In the genomic region with DNA sequence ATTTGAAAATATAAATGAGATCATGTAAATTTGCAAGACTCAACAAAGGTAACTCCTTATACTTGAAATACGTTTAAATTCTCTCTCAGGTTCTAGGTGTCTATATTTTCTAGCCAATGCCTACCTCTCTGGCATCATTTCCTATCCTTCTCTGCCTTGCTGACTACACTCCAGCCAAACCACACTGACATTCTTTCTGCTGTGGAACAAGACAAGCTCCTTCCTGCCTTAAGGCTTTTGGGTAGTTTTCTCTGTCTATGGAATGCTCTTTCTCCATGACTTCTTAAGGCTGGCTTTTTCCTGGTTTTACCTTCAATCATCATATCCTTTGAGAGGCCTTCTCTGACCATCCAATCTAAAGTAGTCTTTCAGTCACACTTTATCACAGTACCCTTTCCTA, we compare ENCODE assay signal across 19 cellular contexts.
DNase-seq lines count a peak whose midpoint lies in the region; ATAC-seq and TF ChIP-seq lines count a peak whose summit lies in the region.
"Had no signal": no experiment of that assay in that cellular context is flagged by ENCODE, and none has a peak within 500 bp of the region (broad histone marks: within the 10 kb centered on the region; RNA-seq: fewer than 3 reads in every experiment).

No MANE protein-coding gene starts in this region.

- H3K4me1 ChIP-seq in right atrium auricular region: peaks cover 0 to 9% of the 10 kb centered on the region in 2 donors

- no peaks in the 10 kb centered on the region for H3K9me3 Mint-ChIP-seq in activated naive CD8-positive, alpha-beta T cell treated with anti-CD3 and anti-CD28 coated beads, Interleukin-2, amount 50 U/mL, for 24 hours

- no peaks in the 10 kb centered on the region for H3K27me3 ChIP-seq in right atrium auricular region
- H3K27me3 ChIP-seq: gastrocnemius medialis, SJCRH30 had no signal

- H3K4me1 Mint-ChIP-seq in activated naive CD8-positive, alpha-beta T cell treated with anti-CD3 and anti-CD28 coated beads, Interleukin-2, amount 50 U/mL, for 24 hours: peaks cover 35% of the 10 kb centered on the region

- H3K27me3 Mint-ChIP-seq in activated naive CD8-positive, alpha-beta T cell treated with anti-CD3 and anti-CD28 coated beads, Interleukin-2, amount 50 U/mL, for 24 hours: no peaks in the 10 kb centered on the region

- H3K36me3 Mint-ChIP-seq in activated naive CD8-positive, alpha-beta T cell treated with anti-CD3 and anti-CD28 coated beads, Interleukin-2, amount 50 U/mL, for 24 hours (ENCODE audit: low read depth): no peaks in the 10 kb centered on the region

- H3K9me3 ChIP-seq in right atrium auricular region: no peaks in the 10 kb centered on the region
- H3K9me3 ChIP-seq: gastrocnemius medialis, SJCRH30 had no signal

- H3K27ac Mint-ChIP-seq in activated naive CD8-positive, alpha-beta T cell treated with anti-CD3 and anti-CD28 coated beads, Interleukin-2, amount 50 U/mL, for 24 hours: no peak overlapping the region

- ATAC-seq in activated naive CD8-positive, alpha-beta T cell treated with anti-CD3 and anti-CD28 coated beads, Interleukin-2, amount 50 U/mL, for 24 hours: no peak
- ATAC-seq: gastrocnemius medialis had no signal

- no peak for TF ChIP-seq CTCF in AG09309 (IDR thresholded peaks at IDR 0.05; ENCODE audit: control insufficient read depth, insufficient read depth, low read depth, low read length, missing control alignments)
- no peak for TF ChIP-seq CTCF in cardiac fibroblast (IDR thresholded peaks at IDR 0.05; ENCODE audit: low read depth, low read length)
- TF ChIP-seq CTCF in right atrium auricular region (IDR thresholded peaks at IDR 0.05): no peak
- TF ChIP-seq CTCF in GM10266 (IDR thresholded peaks at IDR 0.05; ENCODE audit: control insufficient read depth, insufficient read depth, low read depth, missing control alignments): no peak

- H3K4me3 ChIP-seq in AG09309 (ENCODE audit: control insufficient read depth, low read depth, low read length) (no peak overlapping the region), cardiac fibroblast (replicated peaks in 1 of 2; ENCODE audit: low read depth in 2 of 2, low read length in 2 of 2) (no peak overlapping the region), right atrium auricular region (no peak overlapping the region)
- H3K4me3 ChIP-seq: gastrocnemius medialis, SJCRH30 had no signal

- no peaks in the 10 kb centered on the region for H3K36me3 ChIP-seq in right atrium auricular region
- H3K36me3 ChIP-seq: gastrocnemius medialis, SJCRH30 had no signal

- no peak overlapping the region for H3K4me3 Mint-ChIP-seq in activated naive CD8-positive, alpha-beta T cell treated with anti-CD3 and anti-CD28 coated beads, Interleukin-2, amount 50 U/mL, for 24 hours

- DNase-seq in AG09309 (ENCODE audit: low read depth) (peak; percentile 31), NCI-H226 (peak; percentile 74), cardiac fibroblast (ENCODE audit: low read depth in 2 of 2) (peak; percentile 57 to 78), kidney glomerular epithelial cell (lab: John Stamatoyannopoulos, UW) (peak; percentile 4), right atrium auricular region (ENCODE audit: low spot score) (no peak), retina (no peak), GM10266 (ENCODE audit: extremely low spot score) (no peak)
- no peak for DNase-seq in activated naive CD8-positive, alpha-beta T cell treated with anti-CD3 and anti-CD28 coated beads, Interleukin-2, amount 50 U/mL, for 24 hours
- DNase-seq: activated CD4-positive, alpha-beta T cell treated with anti-CD3 and anti-CD28 coated beads for 48 hours; activated naive CD4-positive, alpha-beta T cell; caudate nucleus; COR-L47; effector memory CD4-positive, alpha-beta T cell; gastrocnemius medialis; GDM1; H7; NCI-H187 treated with DMSO at 0.1 percent for 48 hours; SJCRH30; stimulated activated CD4-positive, alpha-beta T cell treated with anti-CD3 and anti-CD28 coated beads, Interleukin-1b, Interleukin-23, amount 100 ng/mL, for 48 hours had no signal

- no peak overlapping the region for H3K27ac ChIP-seq in right atrium auricular region
- H3K27ac ChIP-seq: gastrocnemius medialis, SJCRH30 had no signal

Comparison
In these comparisons a context has a peak if more than half of its experiments do, and no peak if none do; other contexts are left out.
1. DNase-seq: peak in AG09309 (single experiment), NCI-H226 (single experiment), cardiac fibroblast (2 of 2) and kidney glomerular epithelial cell (single experiment); none in right atrium auricular region (single experiment), retina (single experiment), GM10266 (single experiment) and activated naive CD8-positive, alpha-beta T cell treated with anti-CD3 and anti-CD28 coated beads, Interleukin-2, amount 50 U/mL, for 24 hours (single experiment).